Comparison of ENCODE assay signal across 8 cellular contexts in the genomic region with DNA sequence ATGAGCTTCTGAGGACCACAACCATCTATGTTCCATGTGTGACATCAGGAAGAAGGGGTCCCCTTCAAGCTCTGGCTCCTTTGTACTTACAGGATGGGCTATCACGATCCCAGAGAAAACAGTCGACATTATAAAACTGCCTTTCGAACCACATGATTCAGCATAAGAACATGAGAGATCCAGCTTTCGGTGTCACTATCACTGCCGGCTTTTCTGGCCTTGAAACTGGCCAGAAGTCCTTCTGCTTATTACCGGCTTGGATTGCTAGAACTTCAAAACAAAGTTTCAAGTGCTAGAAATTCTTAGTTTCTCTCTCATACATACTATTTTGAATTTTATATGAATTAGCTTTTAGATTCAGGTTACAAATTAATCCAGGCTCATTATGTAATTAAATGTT.
"Had no signal": no experiment of that assay in that cellular context is flagged by ENCODE, and none has a peak within 500 bp of the region (broad histone marks: within the 10 kb centered on the region; RNA-seq: fewer than 3 reads in every experiment).

No MANE protein-coding gene starts in this region.

- H3K36me3 Mint-ChIP-seq: IgD-negative memory B cell had no signal

- ATAC-seq: HepG2 had no signal

- DNase-seq: GM23248, GOT3, H7, HFFc6 had no signal

- H3K9me3 Mint-ChIP-seq: HFFc6 had no signal

- H3K9ac ChIP-seq: GM23248 had no signal

- H3K4me1 Mint-ChIP-seq: IgD-negative memory B cell had no signal

- H2AFZ ChIP-seq: GM23248 had no signal

- H3K4me3 Mint-ChIP-seq: HFFc6, IgD-negative memory B cell had no signal

- H3K9me3 ChIP-seq: HAP-1 had no signal

- H3K36me3 ChIP-seq: HAP-1 had no signal

- H3K27ac ChIP-seq: GM23248, HL-60 had no signal

- H3K27ac Mint-ChIP-seq: HFFc6, IgD-negative memory B cell had no signal

- H3K4me3 ChIP-seq: GM23248, HAP-1 had no signal

- H3K27me3 Mint-ChIP-seq: IgD-negative memory B cell had no signal

- H3K4me1 ChIP-seq: HAP-1 had no signal

- FAIRE-seq: HepG2 had no signal
